ENCODE assay signal across 9 cellular contexts in genomic region chr3:179898024-179898423, GRCh38.
DNase-seq lines count a peak whose midpoint lies in the region; ATAC-seq, FAIRE-seq and TF ChIP-seq lines count a peak whose summit lies in the region.
"Had no signal": no experiment of that assay in that cellular context is flagged by ENCODE, and none has a peak within 500 bp of the region (broad histone marks: within the 10 kb centered on the region; RNA-seq: fewer than 3 reads in every experiment).

No MANE protein-coding gene starts in this region.

- H3K27ac ChIP-seq in body of pancreas (no peak overlapping the region), upper lobe of left lung (no peak overlapping the region)

- H3K36me3 ChIP-seq in body of pancreas (replicated peaks in 1 of 2; ENCODE audit: insufficient read depth in 1 of 2, low read depth in 2 of 2), result no peaks in the 10 kb centered on the region
- H3K36me3 ChIP-seq in upper lobe of left lung, result no peaks in the 10 kb centered on the region

- ATAC-seq in HG02852 (IDR thresholded peaks at IDR 0.05; ENCODE audit: unreplicated experiment) (peak; percentile 88), body of pancreas (peak; percentile 68), upper lobe of left lung (ENCODE audit: low FRiP score in 2 of 2) (no peak)

- H3K9me3 ChIP-seq in body of pancreas (no peaks in the 10 kb centered on the region), upper lobe of left lung (no peaks in the 10 kb centered on the region)

- no peaks in the 10 kb centered on the region for H3K9me3 Mint-ChIP-seq in activated naive CD4-positive, alpha-beta T cell treated with anti-CD3 and anti-CD28 coated beads, Interleukin-2, amount 10 ng/mL, durations not matched to agents 7 days and 5 days
- H3K9me3 Mint-ChIP-seq: naive B cell had no signal

- FAIRE-seq in urothelium cell line (lab: Jason Lieb, UNC), result no peak

- H3K4me3 ChIP-seq in body of pancreas (no peak overlapping the region), upper lobe of left lung (no peak overlapping the region)

- H3K4me1 Mint-ChIP-seq in activated naive CD4-positive, alpha-beta T cell treated with anti-CD3 and anti-CD28 coated beads, Interleukin-2, amount 10 ng/mL, durations not matched to agents 7 days and 5 days, result no peaks in the 10 kb centered on the region
- H3K4me1 Mint-ChIP-seq: naive B cell had no signal

- H3K36me3 Mint-ChIP-seq in activated naive CD4-positive, alpha-beta T cell treated with anti-CD3 and anti-CD28 coated beads, Interleukin-2, amount 10 ng/mL, durations not matched to agents 7 days and 5 days, result no peaks in the 10 kb centered on the region
- H3K36me3 Mint-ChIP-seq: naive B cell had no signal

- no peak overlapping the region for H3K4me3 Mint-ChIP-seq in activated naive CD4-positive, alpha-beta T cell treated with anti-CD3 and anti-CD28 coated beads, Interleukin-2, amount 10 ng/mL, durations not matched to agents 7 days and 5 days

- no peak for TF ChIP-seq CTCF in body of pancreas (IDR thresholded peaks at IDR 0.05)
- no peak for TF ChIP-seq CTCF in upper lobe of left lung (IDR thresholded peaks at IDR 0.05)

- no peak for TF ChIP-seq EP300 in upper lobe of left lung (IDR thresholded peaks at IDR 0.05)

- TF ChIP-seq POLR2A in body of pancreas (IDR thresholded peaks at IDR 0.05), result no peak
- no peak for TF ChIP-seq POLR2A in upper lobe of left lung (IDR thresholded peaks at IDR 0.05)

- peak; percentile 29 for DNase-seq in activated naive CD4-positive, alpha-beta T cell treated with anti-CD3 and anti-CD28 coated beads, Interleukin-2, amount 10 ng/mL, durations not matched to agents 7 days and 5 days
- DNase-seq in activated naive CD4-positive, alpha-beta T cell treated with anti-CD3 and anti-CD28 coated beads, Interleukin-2, amount 50 U/mL, for 16 hours, result no peak
- peak; percentile 10 for DNase-seq in NCI-H2029 treated with DMSO at 0.1 percent for 48 hours (lab: John Stamatoyannopoulos, UW)
- DNase-seq in body of pancreas, result peak; percentile 24 to 40 (median 38)
- peak; percentile 13 for DNase-seq in urothelium cell line (ENCODE audit: low spot score)
- no peak for DNase-seq in NCI-H1092 (lab: John Stamatoyannopoulos, UW)
- DNase-seq in upper lobe of left lung, result no peak
- DNase-seq: naive B cell had no signal

- CTCF ChIA-PET in activated naive CD4-positive, alpha-beta T cell treated with anti-CD3 and anti-CD28 coated beads, Interleukin-2, amount 10 ng/mL, durations not matched to agents 7 days and 5 days (lab: Charles Lee), result no interaction called here

- intact Hi-C loops in body of pancreas (cut with DNase I), result no loop called here

- no peak overlapping the region for H3K27ac Mint-ChIP-seq in activated naive CD4-positive, alpha-beta T cell treated with anti-CD3 and anti-CD28 coated beads, Interleukin-2, amount 10 ng/mL, durations not matched to agents 7 days and 5 days
- H3K27ac Mint-ChIP-seq: naive B cell had no signal

- no peaks in the 10 kb centered on the region for H3K27me3 ChIP-seq in body of pancreas
- no peaks in the 10 kb centered on the region for H3K27me3 ChIP-seq in upper lobe of left lung

- H3K27me3 Mint-ChIP-seq in activated naive CD4-positive, alpha-beta T cell treated with anti-CD3 and anti-CD28 coated beads, Interleukin-2, amount 10 ng/mL, durations not matched to agents 7 days and 5 days, result no peaks in the 10 kb centered on the region

- H3K4me1 ChIP-seq in body of pancreas (peaks cover 8% of the 10 kb centered on the region), upper lobe of left lung (no peaks in the 10 kb centered on the region)

- 23 to 28% methylated on average over 2 of the region's 2 CpGs for WGBS in body of pancreas, 2 donors
- 2 to 13% methylated on average over 2 of the region's 2 CpGs for WGBS in upper lobe of left lung, 2 donors

Comparison
In these comparisons a context has a peak if more than half of its experiments do, and no peak if none do; other contexts are left out.
1. DNase-seq: peak in activated naive CD4-positive, alpha-beta T cell treated with anti-CD3 and anti-CD28 coated beads, Interleukin-2, amount 10 ng/mL, durations not matched to agents 7 days and 5 days (single experiment), NCI-H2029 treated with DMSO at 0.1 percent for 48 hours (single experiment), body of pancreas (4 of 4) and urothelium cell line (single experiment); none in activated naive CD4-positive, alpha-beta T cell treated with anti-CD3 and anti-CD28 coated beads, Interleukin-2, amount 50 U/mL, for 16 hours (single experiment), NCI-H1092 (single experiment) and upper lobe of left lung (0 of 2).
2. ATAC-seq: peak in HG02852 (single experiment) and body of pancreas (single experiment); none in upper lobe of left lung (0 of 2).